In the genomic region with DNA sequence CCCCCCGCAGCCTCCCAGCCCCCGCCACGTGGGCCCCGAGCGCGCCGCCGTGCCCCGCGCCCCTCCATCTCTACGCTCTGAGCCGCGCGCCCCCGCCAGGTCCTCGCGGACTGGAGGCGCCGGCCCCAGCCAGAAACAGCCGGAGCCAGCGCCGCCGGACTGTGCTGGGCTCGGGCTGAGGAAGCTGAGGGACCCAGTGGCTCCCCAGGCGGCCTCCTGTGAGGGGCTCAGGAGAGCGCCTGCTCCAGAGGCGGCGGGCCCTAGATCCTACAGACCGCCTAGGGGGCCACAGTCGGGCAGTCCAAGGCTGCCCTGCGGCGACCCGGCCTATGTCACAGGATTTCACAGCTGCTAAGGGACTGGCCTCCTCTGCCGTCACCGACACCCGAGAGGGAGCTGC, we compare ENCODE assay signal across 15 cellular contexts.
A peak's percentile ranks its signal among the peaks of the same experiment; 100 is the strongest.
DNase-seq lines count a peak whose midpoint lies in the region; ATAC-seq and TF ChIP-seq lines count a peak whose summit lies in the region.
"Had no signal": no experiment of that assay in that cellular context is flagged by ENCODE, and none has a peak within 500 bp of the region (broad histone marks: within the 10 kb centered on the region; RNA-seq: fewer than 3 reads in every experiment).

No MANE protein-coding gene starts in this region.

- ATAC-seq in activated B cell treated with CpG ODN at 0.5 μM for 24 hours (ENCODE audit: low read depth) (peak; percentile 37), right cardiac atrium (peak; percentile 30 to 46), psoas muscle (peak; percentile 28 to 46 (median 34)), HG03095 (IDR thresholded peaks at IDR 0.05; ENCODE audit: unreplicated experiment) (no peak)
- ATAC-seq in activated naive CD8-positive, alpha-beta T cell treated with anti-CD3 and anti-CD28 coated beads, Interleukin-2, amount 50 U/mL, for 24 hours = no peak

- H3K4me1 Mint-ChIP-seq in activated B cell treated with CpG ODN at 0.5 μM for 24 hours = peaks cover 8% of the 10 kb centered on the region
- H3K4me1 Mint-ChIP-seq in activated naive CD8-positive, alpha-beta T cell treated with anti-CD3 and anti-CD28 coated beads, Interleukin-2, amount 50 U/mL, for 24 hours = peaks cover 11% of the 10 kb centered on the region

- intact Hi-C loops in activated B cell treated with CpG ODN at 0.5 μM for 24 hours (cut with micrococcal nuclease) (no loop called here), right cardiac atrium (cut with DNase I) (no loop called here), psoas muscle (cut with DNase I) (no loop called here)

- DNase-seq in ELF-1 (ENCODE audit: low read depth, low spot score) (peak; percentile 72), activated B cell treated with CpG ODN at 0.5 μM for 24 hours (no peak), right cardiac atrium (peak in 2 of 3 donors; percentile 45 to 47), psoas muscle (peak in 1 of 2 donors; percentile 20), NCI-H2171 treated with DMSO at 0.1 percent for 48 hours (lab: John Stamatoyannopoulos, UW) (no peak), NCI-H2081 treated with DMSO at 0.1 percent for 48 hours (lab: John Stamatoyannopoulos, UW) (no peak)
- no peak for DNase-seq in activated naive CD8-positive, alpha-beta T cell treated with anti-CD3 and anti-CD28 coated beads, Interleukin-2, amount 50 U/mL, for 24 hours
- DNase-seq: activated naive CD4-positive, alpha-beta T cell; GDM1; NCI-H446; stimulated activated naive CD4-positive, alpha-beta T cell treated with Interleukin-2 at 50 U/mL for 16 hours had no signal

- H3K27ac ChIP-seq in right cardiac atrium (ENCODE audit: low read length) = no peak overlapping the region
- H3K27ac ChIP-seq in psoas muscle = no peak overlapping the region
- H3K27ac ChIP-seq: BLaER1, VCaP had no signal

- H3K9me3 ChIP-seq in right cardiac atrium (ENCODE audit: control insufficient read depth, low read length) (no peaks in the 10 kb centered on the region), psoas muscle (no peaks in the 10 kb centered on the region)
- H3K9me3 ChIP-seq: BLaER1, HAP-1 had no signal

- peak overlapping the region; percentile 13 for H3K4me3 ChIP-seq in right cardiac atrium (ENCODE audit: low read length)
- peak overlapping the region; percentile 49 for H3K4me3 ChIP-seq in psoas muscle
- H3K4me3 ChIP-seq: BLaER1, HAP-1 had no signal

- WGBS in right cardiac atrium = 13% methylated on average over 36 of the region's 36 CpGs
- 16 to 29% (median 24%) methylated on average over 21 to 36 of the region's 36 CpGs for WGBS in psoas muscle, 3 donors

- CTCF ChIA-PET in activated B cell treated with CpG ODN at 0.5 μM for 24 hours (lab: Charles Lee) = no interaction called here

- peak overlapping the region; percentile 15 for H3K4me3 Mint-ChIP-seq in activated B cell treated with CpG ODN at 0.5 μM for 24 hours
- H3K4me3 Mint-ChIP-seq in activated naive CD8-positive, alpha-beta T cell treated with anti-CD3 and anti-CD28 coated beads, Interleukin-2, amount 50 U/mL, for 24 hours = no peak overlapping the region

- TF ChIP-seq CTCF in activated B cell treated with CpG ODN at 0.5 μM for 24 hours (IDR thresholded peaks at IDR 0.05) (no peak), psoas muscle (IDR thresholded peaks at IDR 0.05) (no peak)

- H3K4me1 ChIP-seq in right cardiac atrium (ENCODE audit: control insufficient read depth, insufficient read depth, low read length) (peaks cover 4% of the 10 kb centered on the region), psoas muscle (peaks cover 8% of the 10 kb centered on the region)

- H3K36me3 Mint-ChIP-seq in activated B cell treated with CpG ODN at 0.5 μM for 24 hours (ENCODE audit: low read depth) = no peaks in the 10 kb centered on the region
- no peaks in the 10 kb centered on the region for H3K36me3 Mint-ChIP-seq in activated naive CD8-positive, alpha-beta T cell treated with anti-CD3 and anti-CD28 coated beads, Interleukin-2, amount 50 U/mL, for 24 hours (ENCODE audit: low read depth)

- H3K9me3 Mint-ChIP-seq in activated B cell treated with CpG ODN at 0.5 μM for 24 hours = no peaks in the 10 kb centered on the region
- no peaks in the 10 kb centered on the region for H3K9me3 Mint-ChIP-seq in activated naive CD8-positive, alpha-beta T cell treated with anti-CD3 and anti-CD28 coated beads, Interleukin-2, amount 50 U/mL, for 24 hours

- no peaks in the 10 kb centered on the region for H3K36me3 ChIP-seq in psoas muscle (ENCODE audit: insufficient read depth in 1 of 2, low read depth in 1 of 2)
- H3K36me3 ChIP-seq: BLaER1, HAP-1 had no signal

- H3K27me3 ChIP-seq in right cardiac atrium (ENCODE audit: control insufficient read depth, insufficient read depth) (no peaks in the 10 kb centered on the region), psoas muscle (ENCODE audit: insufficient read depth in 3 of 3, low read length in 2 of 3) (peaks cover 0 to 62% (median 17%) of the 10 kb centered on the region in 3 donors)
- H3K27me3 ChIP-seq: BLaER1 had no signal

- POLR2A ChIA-PET in activated B cell treated with CpG ODN at 0.5 μM for 24 hours (lab: Charles Lee) = no interaction called here

- H3K27me3 Mint-ChIP-seq in activated B cell treated with CpG ODN at 0.5 μM for 24 hours = peaks cover 61% of the 10 kb centered on the region
- peaks cover 61% of the 10 kb centered on the region for H3K27me3 Mint-ChIP-seq in activated naive CD8-positive, alpha-beta T cell treated with anti-CD3 and anti-CD28 coated beads, Interleukin-2, amount 50 U/mL, for 24 hours

- H3K27ac Mint-ChIP-seq in activated B cell treated with CpG ODN at 0.5 μM for 24 hours = no peak overlapping the region
- H3K27ac Mint-ChIP-seq in activated naive CD8-positive, alpha-beta T cell treated with anti-CD3 and anti-CD28 coated beads, Interleukin-2, amount 50 U/mL, for 24 hours = no peak overlapping the region

Comparison
In these comparisons a context has a peak if more than half of its experiments do, and no peak if none do; other contexts are left out.
1. DNase-seq: peak in ELF-1 (single experiment) and right cardiac atrium (2 of 3); none in activated B cell treated with CpG ODN at 0.5 μM for 24 hours (single experiment), activated naive CD8-positive, alpha-beta T cell treated with anti-CD3 and anti-CD28 coated beads, Interleukin-2, amount 50 U/mL, for 24 hours (single experiment), NCI-H2171 treated with DMSO at 0.1 percent for 48 hours (single experiment) and NCI-H2081 treated with DMSO at 0.1 percent for 48 hours (single experiment).
2. ATAC-seq: peak in activated B cell treated with CpG ODN at 0.5 μM for 24 hours (single experiment), right cardiac atrium (2 of 2) and psoas muscle (4 of 4); none in activated naive CD8-positive, alpha-beta T cell treated with anti-CD3 and anti-CD28 coated beads, Interleukin-2, amount 50 U/mL, for 24 hours (single experiment) and HG03095 (single experiment).